Comparison of ENCODE assay signal across 16 cellular contexts in the genomic region with DNA sequence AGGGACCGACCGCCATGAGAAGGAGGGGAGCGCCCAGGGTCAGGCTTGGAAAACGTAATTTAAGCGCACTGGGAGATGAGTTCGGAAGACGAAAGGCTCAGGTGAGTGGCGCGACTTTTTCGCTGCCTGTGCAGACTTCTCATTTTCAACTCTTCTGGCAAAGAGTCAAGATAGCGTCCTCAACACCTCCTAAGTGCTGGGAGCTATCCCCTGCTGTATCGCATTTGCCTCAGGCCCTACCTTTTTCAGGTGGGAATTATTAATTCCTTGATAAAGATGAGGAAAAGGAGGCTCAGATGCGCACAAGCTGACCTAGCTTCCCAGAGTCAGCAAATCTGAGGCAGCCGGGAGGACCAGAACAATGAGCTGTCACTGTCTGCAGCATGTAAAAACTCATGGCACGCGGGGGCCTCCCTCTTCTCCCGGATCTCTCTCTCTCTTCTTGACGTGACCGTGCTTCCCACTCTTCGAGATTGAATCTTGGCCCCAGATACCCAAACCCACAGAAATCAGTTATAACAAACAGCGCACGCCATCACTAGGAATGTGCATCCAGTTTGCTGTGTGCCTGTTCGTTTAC. TPM values are rescaled to one million over a fixed set of nuclear protein-coding genes. Genes with fewer than 3 reads are reported as not detected.
DNase-seq lines count a peak whose midpoint lies in the region; ATAC-seq, FAIRE-seq and TF ChIP-seq lines count a peak whose summit lies in the region.
"Had no signal": no experiment of that assay in that cellular context is flagged by ENCODE, and none has a peak within 500 bp of the region (broad histone marks: within the 10 kb centered on the region; RNA-seq: fewer than 3 reads in every experiment).

No MANE protein-coding gene starts in this region.

- H3K9me3 Mint-ChIP-seq in activated naive CD4-positive, alpha-beta T cell treated with anti-CD3 and anti-CD28 coated beads, Interleukin-2, amount 50 U/mL, for 72 hours: no peaks in the 10 kb centered on the region
- H3K9me3 Mint-ChIP-seq: activated T-helper 2 cell treated with anti-CD3 and anti-CD28 coated beads, Interferon-gamma antibody, Interleukin-2, Interleukin-4, amounts not matched to agents 10 μg/mL and 5 μg/mL and 100 μg/mL, durations not matched to agents 14 hours and 24 hours and 36 hours had no signal

- POLR2A ChIA-PET in HepG2 (lab: Yijun Ruan, JAX): no interaction called here

- peaks cover 0 to 6% of the 10 kb centered on the region in 2 donors for H3K36me3 Mint-ChIP-seq in activated naive CD4-positive, alpha-beta T cell treated with anti-CD3 and anti-CD28 coated beads, Interleukin-2, amount 50 U/mL, for 72 hours

- ATAC-seq in activated naive CD4-positive, alpha-beta T cell treated with anti-CD3 and anti-CD28 coated beads, Interleukin-2, amount 50 U/mL, for 72 hours: no peak
- ATAC-seq in HG03175 (IDR thresholded peaks at IDR 0.05; ENCODE audit: unreplicated experiment) (no peak), HepG2 (no peak)
- ATAC-seq: heart left ventricle had no signal

- no peak for TF ChIP-seq RAD21 in HepG2 (CRISPR knock-in tag; IDR thresholded peaks at IDR 0.05)

- H3K27ac ChIP-seq in HUES6 (ENCODE audit: low read depth, low read length) (no peak overlapping the region), HepG2 (ENCODE audit: extremely low read length, insufficient read depth, low read length) (no peak overlapping the region)
- H3K27ac ChIP-seq: colonic mucosa, esophagus muscularis mucosa, heart left ventricle, left ventricle myocardium inferior had no signal

- 8% methylated on average over 23 of the region's 23 CpGs for WGBS in HepG2 (ENCODE audit: low lambda C conversion rate)

- no peak for TF ChIP-seq CTCF in retinal pigment epithelial cell (conservative IDR thresholded peaks at IDR 0.05; ENCODE audit: low read depth, low read length)
- no peak for TF ChIP-seq CTCF in HepG2 (CRISPR knock-in tag; IDR thresholded peaks at IDR 0.05)

- BruUV-seq in HepG2 (replicated peaks; lab: Mats Ljungman, UMichigan): no TSS peak

- peaks cover 69% of the 10 kb centered on the region for H3K27me3 ChIP-seq in HUES6 (ENCODE audit: control insufficient read depth, insufficient read depth, low read length)
- peaks cover 5 to 46% of the 10 kb centered on the region in 2 experiments; a peak in 4 of 5 replicates for H3K27me3 ChIP-seq in HepG2 (ENCODE audit: control insufficient read depth in 1 of 2, insufficient read depth in 2 of 2, low read length in 2 of 2)

- TF ChIP-seq EP300 in HepG2 (IDR thresholded peaks at IDR 0.05; ENCODE audit: low read depth in 2 of 2, low read length in 2 of 2) (no peak), HepG2 (CRISPR knock-in tag; IDR thresholded peaks at IDR 0.05; ENCODE audit: borderline replicate concordance) (no peak)

- DNase-seq in astrocyte of the hippocampus (ENCODE audit: low read depth, low spot score): peak; percentile 20
- DNase-seq in retinal pigment epithelial cell (ENCODE audit: low read depth): no peak
- DNase-seq in activated naive CD4-positive, alpha-beta T cell treated with anti-CD3 and anti-CD28 coated beads, Interleukin-2, amount 50 U/mL, for 72 hours (ENCODE audit: low spot score in 2 of 2): no peak
- no peak for DNase-seq in T1000 (lab: John Stamatoyannopoulos, UW)
- DNase-seq in HepG2 (ENCODE audit: low spot score): no peak
- DNase-seq: activated CD8-positive, alpha-beta memory T cell treated with anti-CD3 and anti-CD28 coated beads for 24 hours; BE2C; colonic mucosa; heart left ventricle; KG1; left ventricle myocardium inferior had no signal

- CTCF ChIA-PET in HepG2 (lab: Yijun Ruan, JAX; ENCODE audit: low intra/inter-chr PET ratio, low total read pairs): no interaction called here

- no peaks in the 10 kb centered on the region for H4K20me1 ChIP-seq in HepG2 (ENCODE audit: insufficient read depth, low read length)

- no peak overlapping the region for H2AFZ ChIP-seq in HepG2 (ENCODE audit: low read length)

- H3K4me1 ChIP-seq in HUES6 (ENCODE audit: control insufficient read depth, insufficient read depth, low read length): peaks cover 21% of the 10 kb centered on the region
- H3K4me1 ChIP-seq in HepG2 (ENCODE audit: insufficient read depth, low read length): no peaks in the 10 kb centered on the region
- H3K4me1 ChIP-seq: BE2C, colonic mucosa had no signal

- H3K79me2 ChIP-seq in HepG2 (ENCODE audit: insufficient read depth, low read length): no peaks in the 10 kb centered on the region

- H3K27ac Mint-ChIP-seq in activated naive CD4-positive, alpha-beta T cell treated with anti-CD3 and anti-CD28 coated beads, Interleukin-2, amount 50 U/mL, for 72 hours: no peak overlapping the region
- H3K27ac Mint-ChIP-seq: activated T-helper 2 cell treated with anti-CD3 and anti-CD28 coated beads, Interferon-gamma antibody, Interleukin-2, Interleukin-4, amounts not matched to agents 10 μg/mL and 5 μg/mL and 100 μg/mL, durations not matched to agents 14 hours and 24 hours and 36 hours had no signal

- no peak overlapping the region for H3K4me2 ChIP-seq in HepG2 (ENCODE audit: low read depth, low read length)

- no peaks in the 10 kb centered on the region for H3K9me3 ChIP-seq in HUES6 (ENCODE audit: control insufficient read depth, insufficient read depth, low read depth, low read length)
- no peaks in the 10 kb centered on the region for H3K9me3 ChIP-seq in iPS-18c (ENCODE audit: control insufficient read depth, insufficient read depth, low read length)
- H3K9me3 ChIP-seq in HepG2 (ENCODE audit: low read length): no peaks in the 10 kb centered on the region
- H3K9me3 ChIP-seq: BE2C, colonic mucosa, esophagus muscularis mucosa, heart left ventricle, left ventricle myocardium inferior had no signal

- in situ Hi-C loops in HepG2 (cut with HindIII; ENCODE audit: extremely low pct_ligation_motif_present, low pct_unique_long_range_greater_than_20kb): no loop called here

- intact Hi-C loops in HepG2 (cut with micrococcal nuclease; ENCODE audit: unreplicated experiment): no loop called here

- H3K36me3 ChIP-seq in HUES6 (ENCODE audit: control insufficient read depth, insufficient read depth, low read length) (no peaks in the 10 kb centered on the region), HepG2 (replicated peaks in 1 of 2; ENCODE audit: control insufficient read depth in 1 of 2, insufficient read depth in 2 of 2, low read length in 2 of 2) (no peaks in the 10 kb centered on the region)
- H3K36me3 ChIP-seq: BE2C, colonic mucosa, esophagus muscularis mucosa, heart left ventricle, left ventricle myocardium inferior had no signal

- TF ChIP-seq POLR2A in HepG2 (IDR thresholded peaks at IDR 0.05; ENCODE audit: insufficient read depth in 1 of 2, low read depth in 2 of 2, low read length in 2 of 2): no peak

- no peak for FAIRE-seq in HepG2 (lab: Jason Lieb, UNC)

- H3K9ac ChIP-seq in HUES6 (ENCODE audit: low read length): peak overlapping the region; percentile 18
- no peak overlapping the region for H3K9ac ChIP-seq in HepG2 (ENCODE audit: insufficient read depth, low read depth, low read length)

- peak overlapping the region; percentile 77 for H3K4me3 ChIP-seq in HUES6 (ENCODE audit: low read depth, low read length)
- peak overlapping the region; percentile 70 for H3K4me3 ChIP-seq in iPS-18c (ENCODE audit: insufficient read depth, low read depth, low read length)
- H3K4me3 ChIP-seq in retinal pigment epithelial cell (ENCODE audit: low read length): peak overlapping the region; percentile 34
- H3K4me3 ChIP-seq in HepG2 (replicated peaks in 1 of 3; ENCODE audit: insufficient read depth in 1 of 3, low read depth in 2 of 3, low read length in 3 of 3): no peak overlapping the region
- H3K4me3 ChIP-seq: colonic mucosa, heart left ventricle, left ventricle myocardium inferior had no signal

TF ChIP-seq in HepG2, 621 proteins besides CTCF, POLR2A, EP300 and RAD21 (continues in another document):
- TF ChIP-seq NR2F1 (CRISPR knock-in tag; IDR thresholded peaks at IDR 0.05) (no peak), ADNP (CRISPR knock-in tag; IDR thresholded peaks at IDR 0.05) (no peak), SIX1 (CRISPR knock-in tag; IDR thresholded peaks at IDR 0.05; ENCODE audit: borderline replicate concordance) (no peak), ZNF207 (IDR thresholded peaks at IDR 0.05; ENCODE audit: borderline replicate concordance) (no peak)
- TF ChIP-seq, protein P1, sequence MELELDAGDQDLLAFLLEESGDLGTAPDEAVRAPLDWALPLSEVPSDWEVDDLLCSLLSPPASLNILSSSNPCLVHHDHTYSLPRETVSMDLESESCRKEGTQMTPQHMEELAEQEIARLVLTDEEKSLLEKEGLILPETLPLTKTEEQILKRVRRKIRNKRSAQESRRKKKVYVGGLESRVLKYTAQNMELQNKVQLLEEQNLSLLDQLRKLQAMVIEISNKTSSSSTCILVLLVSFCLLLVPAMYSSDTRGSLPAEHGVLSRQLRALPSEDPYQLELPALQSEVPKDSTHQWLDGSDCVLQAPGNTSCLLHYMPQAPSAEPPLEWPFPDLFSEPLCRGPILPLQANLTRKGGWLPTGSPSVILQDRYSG (CRISPR knock-in tag; IDR thresholded peaks at IDR 0.05): no peak

RNA-seq across cellular contexts. Expression of gene ADAMTS18, which starts 0.5 kb away (rescaled TPM):
- not detected for total RNA-seq in activated naive CD4-positive, alpha-beta T cell treated with anti-CD3 and anti-CD28 coated beads, Interleukin-2, amount 50 U/mL, for 72 hours
- total RNA-seq in HepG2 (2016; rRNA removed; fragmentation: Illumina TruSeq; extraction: Trizol): not detected in 2 replicates
- total RNA-seq in HepG2 (2016; cell fraction: cytosol; rRNA removed; fragmentation: Illumina TruSeq; extraction: Trizol; ENCODE audit: low read depth): not detected in 2 replicates
- total RNA-seq in HepG2 (2016; cell fraction: insoluble cytoplasmic fraction; rRNA removed; fragmentation: Illumina TruSeq; extraction: Trizol): not detected in 2 replicates
- total RNA-seq in HepG2 (2016; cell fraction: membrane; rRNA removed; fragmentation: Illumina TruSeq; extraction: Trizol): not detected in 2 replicates
- total RNA-seq in HepG2 (2016; cell fraction: nucleus; rRNA removed; fragmentation: Illumina TruSeq; extraction: Trizol): not detected in 2 replicates
- 0.01 TPM in 1 of 2 replicates, not detected in the other for polyA plus RNA-seq in HepG2 (2011; rRNA removed)
- polyA plus RNA-seq in HepG2 (2011; cell fraction: cytosol; rRNA removed): not detected in 2 replicates
- not detected in 2 replicates for polyA plus RNA-seq in HepG2 (2011; cell fraction: nucleus; rRNA removed)
- polyA plus RNA-seq in HepG2 (2012): not detected in 2 replicates
- not detected in 2 replicates for polyA plus RNA-seq in HepG2 (2016; cell fraction: cytosol; fragmentation: Illumina TruSeq; extraction: Trizol; ENCODE audit: low read depth)
- not detected in 2 replicates for polyA plus RNA-seq in HepG2 (2016; cell fraction: insoluble cytoplasmic fraction; fragmentation: Illumina TruSeq; extraction: Trizol; ENCODE audit: low read depth)
- polyA plus RNA-seq in HepG2 (2016; cell fraction: membrane; fragmentation: Illumina TruSeq; extraction: Trizol; ENCODE audit: low read depth): not detected in 2 replicates
- not detected in 2 replicates for polyA plus RNA-seq in HepG2 (2016; cell fraction: nucleus; fragmentation: Illumina TruSeq; extraction: Trizol; ENCODE audit: insufficient read depth, low read depth)
- polyA minus RNA-seq in HepG2 (2011; rRNA and poly(A)+ RNA removed; ENCODE audit: low replicate concordance): not detected in 2 replicates
- not detected in 2 replicates for polyA minus RNA-seq in HepG2 (2011; cell fraction: cytosol; rRNA and poly(A)+ RNA removed)
- polyA minus RNA-seq in HepG2 (2011; cell fraction: nucleus; rRNA and poly(A)+ RNA removed): not detected in 2 replicates
- total RNA-seq: activated T-helper 2 cell treated with anti-CD3 and anti-CD28 coated beads, Interferon-gamma antibody, Interleukin-2, Interleukin-4, amounts not matched to agents 10 μg/mL and 5 μg/mL and 100 μg/mL, durations not matched to agents 14 hours and 24 hours and 36 hours; left ventricle myocardium inferior had no signal

Comparison
In these comparisons a context has a peak if more than half of its experiments do, and no peak if none do; other contexts are left out.
1. H3K4me3 ChIP-seq: peak in HUES6 (single experiment), iPS-18c (single experiment) and retinal pigment epithelial cell (single experiment); none in HepG2 (0 of 3).